1 cellular context compared by ENCODE assay signal in the genomic region with DNA sequence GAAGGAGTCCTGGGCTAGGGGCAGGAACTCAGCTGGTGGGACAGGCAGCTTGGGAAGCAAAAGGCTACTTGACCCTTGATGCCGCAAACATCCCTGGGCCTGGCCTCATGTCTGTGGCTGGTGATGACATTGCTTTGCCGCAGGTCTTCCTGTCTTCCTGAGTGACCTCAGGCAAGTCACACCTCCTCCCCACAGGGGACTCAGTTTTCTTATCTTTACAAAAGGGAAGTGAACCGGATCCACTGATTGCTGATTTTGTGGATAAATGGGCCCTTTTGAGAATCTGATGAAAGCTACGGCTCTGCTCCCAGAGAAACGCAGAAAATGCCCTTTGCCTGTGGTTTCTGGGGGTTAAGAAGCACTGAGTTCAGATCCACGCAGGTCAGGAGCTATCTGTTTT.
TF ChIP-seq lines count a peak whose summit lies in the region.

No MANE protein-coding gene starts in this region.

TF ChIP-seq in K562, 482 proteins besides CTCF, POLR2A, EP300 and RAD21 (continued from another document and continues in another):
- TF ChIP-seq, protein P1, sequence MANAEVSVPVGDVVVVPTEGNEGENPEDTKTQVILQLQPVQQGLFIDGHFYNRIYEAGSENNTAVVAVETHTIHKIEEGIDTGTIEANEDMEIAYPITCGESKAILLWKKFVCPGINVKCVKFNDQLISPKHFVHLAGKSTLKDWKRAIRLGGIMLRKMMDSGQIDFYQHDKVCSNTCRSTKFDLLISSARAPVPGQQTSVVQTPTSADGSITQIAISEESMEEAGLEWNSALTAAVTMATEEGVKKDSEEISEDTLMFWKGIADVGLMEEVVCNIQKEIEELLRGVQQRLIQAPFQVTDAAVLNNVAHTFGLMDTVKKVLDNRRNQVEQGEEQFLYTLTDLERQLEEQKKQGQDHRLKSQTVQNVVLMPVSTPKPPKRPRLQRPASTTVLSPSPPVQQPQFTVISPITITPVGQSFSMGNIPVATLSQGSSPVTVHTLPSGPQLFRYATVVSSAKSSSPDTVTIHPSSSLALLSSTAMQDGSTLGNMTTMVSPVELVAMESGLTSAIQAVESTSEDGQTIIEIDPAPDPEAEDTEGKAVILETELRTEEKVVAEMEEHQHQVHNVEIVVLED (CRISPR knock-in tag; IDR thresholded peaks at IDR 0.05), result no peak
- TF ChIP-seq ZNF583 (CRISPR knock-in tag; IDR thresholded peaks at IDR 0.05) (no peak), SMARCE1 (IDR thresholded peaks at IDR 0.05) (peak; percentile 62; the same call in 1 of the 2 replicates), PHTF2 (CRISPR knock-in tag; IDR thresholded peaks at IDR 0.05) (no peak), HMGN3 (IDR thresholded peaks at IDR 0.05; ENCODE audit: borderline replicate concordance, extremely low read depth, insufficient read length, low read depth, low read length) (no peak), ELF4 (CRISPR knock-in tag; IDR thresholded peaks at IDR 0.05) (no peak), BCL6 (CRISPR knock-in tag; IDR thresholded peaks at IDR 0.05) (no peak), HCFC1 (IDR thresholded peaks at IDR 0.05; ENCODE audit: low read depth, low read length) (no peak), SMAD3 (CRISPR knock-in tag; conservative IDR thresholded peaks at IDR 0.05) (no peak), HOXB6 (CRISPR knock-in tag; IDR thresholded peaks at IDR 0.05; ENCODE audit: borderline replicate concordance) (no peak), CBFB (CRISPR knock-in tag; IDR thresholded peaks at IDR 0.05) (no peak), NFIC (IDR thresholded peaks at IDR 0.05) (no peak), ZNF175 (CRISPR knock-in tag; IDR thresholded peaks at IDR 0.05; ENCODE audit: low read depth) (no peak), ESRRB (CRISPR knock-in tag; IDR thresholded peaks at IDR 0.05; ENCODE audit: borderline replicate concordance) (no peak), NFATC3 (IDR thresholded peaks at IDR 0.05) (no peak), HDAC1 (IDR thresholded peaks at IDR 0.05) (no peak), CHD4 (IDR thresholded peaks at IDR 0.05; ENCODE audit: insufficient read depth, insufficient replicate concordance, low read depth, low read length, poor library complexity, severe bottlenecking) (no peak), TFAM (CRISPR knock-in tag; conservative IDR thresholded peaks at IDR 0.05) (no peak), ZSCAN29 (IDR thresholded peaks at IDR 0.05) (no peak), PYGO2 (tag; IDR thresholded peaks at IDR 0.05) (no peak), ARNT (IDR thresholded peaks at IDR 0.05) (no peak), ZNF134 (CRISPR knock-in tag; conservative IDR thresholded peaks at IDR 0.05) (no peak), SMARCC2 (IDR thresholded peaks at IDR 0.05; ENCODE audit: low read depth) (no peak), SP1 (CRISPR knock-in tag; IDR thresholded peaks at IDR 0.05) (0 out of 2 replicates have a peak, but pooled peaks have one; percentile 18), MXI1 (IDR thresholded peaks at IDR 0.05; ENCODE audit: low read depth, low read length) (no peak), ZNF717 (CRISPR knock-in tag; IDR thresholded peaks at IDR 0.05) (no peak), MTA1 (IDR thresholded peaks at IDR 0.05; ENCODE audit: borderline replicate concordance) (no peak), COPS2 (conservative IDR thresholded peaks at IDR 0.05) (no peak), SREBF1 (IDR thresholded peaks at IDR 0.05; ENCODE audit: borderline replicate concordance, low read depth, low read length) (no peak), ZNF24 (IDR thresholded peaks at IDR 0.05) (no peak), ZNF133 (CRISPR knock-in tag; IDR thresholded peaks at IDR 0.05) (no peak), ZNF12 (CRISPR knock-in tag; IDR thresholded peaks at IDR 0.05) (no peak), POU5F1 (IDR thresholded peaks at IDR 0.05; ENCODE audit: borderline replicate concordance, low read depth, low read length, partially characterized antibody) (no peak), BMI1 (IDR thresholded peaks at IDR 0.05; ENCODE audit: low read length) (no peak), ZNF766 (CRISPR knock-in tag; conservative IDR thresholded peaks at IDR 0.05) (no peak), GATA2 (CRISPR knock-in tag; IDR thresholded peaks at IDR 0.05) (no peak), ARID1B (IDR thresholded peaks at IDR 0.05) (peak; percentile 57; the same call in 1 of the 2 replicates), MAZ (CRISPR knock-in tag; conservative IDR thresholded peaks at IDR 0.05 in 1 of 2, IDR thresholded peaks at IDR 0.05 in 1 of 2) (no peak), ZNF3 (CRISPR knock-in tag; IDR thresholded peaks at IDR 0.05) (no peak)
- TF ChIP-seq, protein P2, sequence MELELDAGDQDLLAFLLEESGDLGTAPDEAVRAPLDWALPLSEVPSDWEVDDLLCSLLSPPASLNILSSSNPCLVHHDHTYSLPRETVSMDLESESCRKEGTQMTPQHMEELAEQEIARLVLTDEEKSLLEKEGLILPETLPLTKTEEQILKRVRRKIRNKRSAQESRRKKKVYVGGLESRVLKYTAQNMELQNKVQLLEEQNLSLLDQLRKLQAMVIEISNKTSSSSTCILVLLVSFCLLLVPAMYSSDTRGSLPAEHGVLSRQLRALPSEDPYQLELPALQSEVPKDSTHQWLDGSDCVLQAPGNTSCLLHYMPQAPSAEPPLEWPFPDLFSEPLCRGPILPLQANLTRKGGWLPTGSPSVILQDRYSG (tag; conservative IDR thresholded peaks at IDR 0.05; ENCODE audit: low read depth), result no peak
- TF ChIP-seq, protein P3, sequence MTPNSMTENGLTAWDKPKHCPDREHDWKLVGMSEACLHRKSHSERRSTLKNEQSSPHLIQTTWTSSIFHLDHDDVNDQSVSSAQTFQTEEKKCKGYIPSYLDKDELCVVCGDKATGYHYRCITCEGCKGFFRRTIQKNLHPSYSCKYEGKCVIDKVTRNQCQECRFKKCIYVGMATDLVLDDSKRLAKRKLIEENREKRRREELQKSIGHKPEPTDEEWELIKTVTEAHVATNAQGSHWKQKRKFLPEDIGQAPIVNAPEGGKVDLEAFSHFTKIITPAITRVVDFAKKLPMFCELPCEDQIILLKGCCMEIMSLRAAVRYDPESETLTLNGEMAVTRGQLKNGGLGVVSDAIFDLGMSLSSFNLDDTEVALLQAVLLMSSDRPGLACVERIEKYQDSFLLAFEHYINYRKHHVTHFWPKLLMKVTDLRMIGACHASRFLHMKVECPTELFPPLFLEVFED (CRISPR knock-in tag; conservative IDR thresholded peaks at IDR 0.05), result no peak
- TF ChIP-seq, protein P4, sequence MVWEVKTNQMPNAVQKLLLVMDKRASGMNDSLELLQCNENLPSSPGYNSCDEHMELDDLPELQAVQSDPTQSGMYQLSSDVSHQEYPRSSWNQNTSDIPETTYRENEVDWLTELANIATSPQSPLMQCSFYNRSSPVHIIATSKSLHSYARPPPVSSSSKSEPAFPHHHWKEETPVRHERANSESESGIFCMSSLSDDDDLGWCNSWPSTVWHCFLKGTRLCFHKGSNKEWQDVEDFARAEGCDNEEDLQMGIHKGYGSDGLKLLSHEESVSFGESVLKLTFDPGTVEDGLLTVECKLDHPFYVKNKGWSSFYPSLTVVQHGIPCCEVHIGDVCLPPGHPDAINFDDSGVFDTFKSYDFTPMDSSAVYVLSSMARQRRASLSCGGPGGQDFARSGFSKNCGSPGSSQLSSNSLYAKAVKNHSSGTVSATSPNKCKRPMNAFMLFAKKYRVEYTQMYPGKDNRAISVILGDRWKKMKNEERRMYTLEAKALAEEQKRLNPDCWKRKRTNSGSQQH (CRISPR knock-in tag; IDR thresholded peaks at IDR 0.05), result no peak
- TF ChIP-seq, protein P5, sequence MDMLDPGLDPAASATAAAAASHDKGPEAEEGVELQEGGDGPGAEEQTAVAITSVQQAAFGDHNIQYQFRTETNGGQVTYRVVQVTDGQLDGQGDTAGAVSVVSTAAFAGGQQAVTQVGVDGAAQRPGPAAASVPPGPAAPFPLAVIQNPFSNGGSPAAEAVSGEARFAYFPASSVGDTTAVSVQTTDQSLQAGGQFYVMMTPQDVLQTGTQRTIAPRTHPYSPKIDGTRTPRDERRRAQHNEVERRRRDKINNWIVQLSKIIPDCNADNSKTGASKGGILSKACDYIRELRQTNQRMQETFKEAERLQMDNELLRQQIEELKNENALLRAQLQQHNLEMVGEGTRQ (CRISPR knock-in tag; IDR thresholded peaks at IDR 0.05), result no peak
- TF ChIP-seq, protein P6, sequence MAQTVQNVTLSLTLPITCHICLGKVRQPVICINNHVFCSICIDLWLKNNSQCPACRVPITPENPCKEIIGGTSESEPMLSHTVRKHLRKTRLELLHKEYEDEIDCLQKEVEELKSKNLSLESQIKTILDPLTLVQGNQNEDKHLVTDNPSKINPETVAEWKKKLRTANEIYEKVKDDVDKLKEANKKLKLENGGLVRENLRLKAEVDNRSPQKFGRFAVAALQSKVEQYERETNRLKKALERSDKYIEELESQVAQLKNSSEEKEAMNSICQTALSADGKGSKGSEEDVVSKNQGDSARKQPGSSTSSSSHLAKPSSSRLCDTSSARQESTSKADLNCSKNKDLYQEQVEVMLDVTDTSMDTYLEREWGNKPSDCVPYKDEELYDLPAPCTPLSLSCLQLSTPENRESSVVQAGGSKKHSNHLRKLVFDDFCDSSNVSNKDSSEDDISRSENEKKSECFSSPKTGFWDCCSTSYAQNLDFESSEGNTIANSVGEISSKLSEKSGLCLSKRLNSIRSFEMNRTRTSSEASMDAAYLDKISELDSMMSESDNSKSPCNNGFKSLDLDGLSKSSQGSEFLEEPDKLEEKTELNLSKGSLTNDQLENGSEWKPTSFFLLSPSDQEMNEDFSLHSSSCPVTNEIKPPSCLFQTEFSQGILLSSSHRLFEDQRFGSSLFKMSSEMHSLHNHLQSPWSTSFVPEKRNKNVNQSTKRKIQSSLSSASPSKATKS (CRISPR knock-in tag; IDR thresholded peaks at IDR 0.05), result no peak
- TF ChIP-seq, protein P7, sequence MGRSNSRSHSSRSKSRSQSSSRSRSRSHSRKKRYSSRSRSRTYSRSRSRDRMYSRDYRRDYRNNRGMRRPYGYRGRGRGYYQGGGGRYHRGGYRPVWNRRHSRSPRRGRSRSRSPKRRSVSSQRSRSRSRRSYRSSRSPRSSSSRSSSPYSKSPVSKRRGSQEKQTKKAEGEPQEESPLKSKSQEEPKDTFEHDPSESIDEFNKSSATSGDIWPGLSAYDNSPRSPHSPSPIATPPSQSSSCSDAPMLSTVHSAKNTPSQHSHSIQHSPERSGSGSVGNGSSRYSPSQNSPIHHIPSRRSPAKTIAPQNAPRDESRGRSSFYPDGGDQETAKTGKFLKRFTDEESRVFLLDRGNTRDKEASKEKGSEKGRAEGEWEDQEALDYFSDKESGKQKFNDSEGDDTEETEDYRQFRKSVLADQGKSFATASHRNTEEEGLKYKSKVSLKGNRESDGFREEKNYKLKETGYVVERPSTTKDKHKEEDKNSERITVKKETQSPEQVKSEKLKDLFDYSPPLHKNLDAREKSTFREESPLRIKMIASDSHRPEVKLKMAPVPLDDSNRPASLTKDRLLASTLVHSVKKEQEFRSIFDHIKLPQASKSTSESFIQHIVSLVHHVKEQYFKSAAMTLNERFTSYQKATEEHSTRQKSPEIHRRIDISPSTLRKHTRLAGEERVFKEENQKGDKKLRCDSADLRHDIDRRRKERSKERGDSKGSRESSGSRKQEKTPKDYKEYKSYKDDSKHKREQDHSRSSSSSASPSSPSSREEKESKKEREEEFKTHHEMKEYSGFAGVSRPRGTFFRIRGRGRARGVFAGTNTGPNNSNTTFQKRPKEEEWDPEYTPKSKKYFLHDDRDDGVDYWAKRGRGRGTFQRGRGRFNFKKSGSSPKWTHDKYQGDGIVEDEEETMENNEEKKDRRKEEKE (IDR thresholded peaks at IDR 0.05; ENCODE audit: borderline replicate concordance in 1 of 2, control insufficient read depth in 1 of 2, low read depth in 2 of 2, low read length in 1 of 2), result no peak
- TF ChIP-seq, protein P8, sequence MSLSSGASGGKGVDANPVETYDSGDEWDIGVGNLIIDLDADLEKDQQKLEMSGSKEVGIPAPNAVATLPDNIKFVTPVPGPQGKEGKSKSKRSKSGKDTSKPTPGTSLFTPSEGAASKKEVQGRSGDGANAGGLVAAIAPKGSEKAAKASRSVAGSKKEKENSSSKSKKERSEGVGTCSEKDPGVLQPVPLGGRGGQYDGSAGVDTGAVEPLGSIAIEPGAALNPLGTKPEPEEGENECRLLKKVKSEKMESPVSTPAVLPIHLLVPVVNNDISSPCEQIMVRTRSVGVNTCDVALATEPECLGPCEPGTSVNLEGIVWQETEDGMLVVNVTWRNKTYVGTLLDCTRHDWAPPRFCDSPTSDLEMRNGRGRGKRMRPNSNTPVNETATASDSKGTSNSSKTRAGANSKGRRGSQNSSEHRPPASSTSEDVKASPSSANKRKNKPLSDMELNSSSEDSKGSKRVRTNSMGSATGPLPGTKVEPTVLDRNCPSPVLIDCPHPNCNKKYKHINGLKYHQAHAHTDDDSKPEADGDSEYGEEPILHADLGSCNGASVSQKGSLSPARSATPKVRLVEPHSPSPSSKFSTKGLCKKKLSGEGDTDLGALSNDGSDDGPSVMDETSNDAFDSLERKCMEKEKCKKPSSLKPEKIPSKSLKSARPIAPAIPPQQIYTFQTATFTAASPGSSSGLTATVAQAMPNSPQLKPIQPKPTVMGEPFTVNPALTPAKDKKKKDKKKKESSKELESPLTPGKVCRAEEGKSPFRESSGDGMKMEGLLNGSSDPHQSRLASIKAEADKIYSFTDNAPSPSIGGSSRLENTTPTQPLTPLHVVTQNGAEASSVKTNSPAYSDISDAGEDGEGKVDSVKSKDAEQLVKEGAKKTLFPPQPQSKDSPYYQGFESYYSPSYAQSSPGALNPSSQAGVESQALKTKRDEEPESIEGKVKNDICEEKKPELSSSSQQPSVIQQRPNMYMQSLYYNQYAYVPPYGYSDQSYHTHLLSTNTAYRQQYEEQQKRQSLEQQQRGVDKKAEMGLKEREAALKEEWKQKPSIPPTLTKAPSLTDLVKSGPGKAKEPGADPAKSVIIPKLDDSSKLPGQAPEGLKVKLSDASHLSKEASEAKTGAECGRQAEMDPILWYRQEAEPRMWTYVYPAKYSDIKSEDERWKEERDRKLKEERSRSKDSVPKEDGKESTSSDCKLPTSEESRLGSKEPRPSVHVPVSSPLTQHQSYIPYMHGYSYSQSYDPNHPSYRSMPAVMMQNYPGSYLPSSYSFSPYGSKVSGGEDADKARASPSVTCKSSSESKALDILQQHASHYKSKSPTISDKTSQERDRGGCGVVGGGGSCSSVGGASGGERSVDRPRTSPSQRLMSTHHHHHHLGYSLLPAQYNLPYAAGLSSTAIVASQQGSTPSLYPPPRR (CRISPR knock-in tag; IDR thresholded peaks at IDR 0.05; ENCODE audit: borderline replicate concordance), result no peak
- TF ChIP-seq, protein P9, sequence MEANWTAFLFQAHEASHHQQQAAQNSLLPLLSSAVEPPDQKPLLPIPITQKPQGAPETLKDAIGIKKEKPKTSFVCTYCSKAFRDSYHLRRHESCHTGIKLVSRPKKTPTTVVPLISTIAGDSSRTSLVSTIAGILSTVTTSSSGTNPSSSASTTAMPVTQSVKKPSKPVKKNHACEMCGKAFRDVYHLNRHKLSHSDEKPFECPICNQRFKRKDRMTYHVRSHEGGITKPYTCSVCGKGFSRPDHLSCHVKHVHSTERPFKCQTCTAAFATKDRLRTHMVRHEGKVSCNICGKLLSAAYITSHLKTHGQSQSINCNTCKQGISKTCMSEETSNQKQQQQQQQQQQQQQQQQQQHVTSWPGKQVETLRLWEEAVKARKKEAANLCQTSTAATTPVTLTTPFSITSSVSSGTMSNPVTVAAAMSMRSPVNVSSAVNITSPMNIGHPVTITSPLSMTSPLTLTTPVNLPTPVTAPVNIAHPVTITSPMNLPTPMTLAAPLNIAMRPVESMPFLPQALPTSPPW (CRISPR knock-in tag; IDR thresholded peaks at IDR 0.05), result peak; percentile 55; the same call in 1 of the 2 replicates
